Comparison of ENCODE assay signal across 8 cellular contexts in the genomic region with DNA sequence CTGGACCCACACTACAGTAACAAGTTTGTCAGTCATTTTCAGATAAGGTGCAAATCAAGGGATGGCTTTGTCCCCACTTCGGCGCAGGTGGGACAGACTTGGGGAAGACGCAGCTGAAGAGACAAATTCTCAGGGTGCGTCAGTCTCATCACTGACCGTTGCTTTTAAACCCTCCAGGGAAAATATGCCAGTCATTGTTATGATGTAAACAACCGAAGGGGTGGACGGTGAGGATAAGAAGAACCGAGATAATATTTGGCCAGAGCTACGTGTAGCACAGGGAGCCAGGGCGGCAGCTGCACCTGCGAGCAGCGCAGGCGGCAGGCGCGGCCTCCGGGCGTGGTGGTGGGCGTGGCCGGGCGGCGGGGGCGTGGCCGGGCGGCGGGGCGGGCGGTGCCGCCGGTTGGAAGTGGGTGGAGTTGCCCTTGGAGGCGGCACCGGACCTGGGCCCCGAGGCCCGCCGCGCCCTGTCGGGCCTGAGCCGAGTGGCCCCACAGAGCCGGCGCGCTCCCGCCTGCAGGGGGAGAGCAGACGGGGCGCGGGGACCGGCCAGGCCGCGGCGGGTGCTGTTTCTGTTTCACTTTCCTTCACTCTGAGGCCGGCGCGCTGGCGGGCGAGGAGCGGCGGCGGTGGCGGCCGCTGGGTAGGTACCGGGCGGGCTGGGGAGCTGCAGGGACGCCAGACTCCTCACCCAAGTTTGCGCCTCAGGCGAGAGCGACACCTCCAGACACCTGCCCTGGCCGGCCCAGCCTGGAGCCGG. TPM values are rescaled to one million over a fixed set of nuclear protein-coding genes. Genes with fewer than 3 reads are reported as not detected.
DNase-seq lines count a peak whose midpoint lies in the region; ATAC-seq and TF ChIP-seq lines count a peak whose summit lies in the region.

A gene (plus strand): TSS at position 470 of the 760 bp plus-strand sequence. CDS start 2,209 bp downstream, outside the sequence.

- H3K36me3 Mint-ChIP-seq in activated CD4-positive, alpha-beta T cell treated with anti-CD3 and anti-CD28 coated beads, Interleukin-2, amount 10 ng/mL, durations not matched to agents 24 days and 14 days (ENCODE audit: low read depth) = peaks cover 21% of the 10 kb centered on the region

- H3K4me3 ChIP-seq in BE2C (ENCODE audit: low read depth, low read length) (peak within 1 kb of the TSS; percentile 79), colonic mucosa (peak within 1 kb of the TSS; percentile 89)

- H3K9me3 Mint-ChIP-seq in activated CD4-positive, alpha-beta T cell treated with anti-CD3 and anti-CD28 coated beads, Interleukin-2, amount 10 ng/mL, durations not matched to agents 24 days and 14 days = no peaks in the 10 kb centered on the region

- H3K9me3 ChIP-seq in BE2C (no peaks in the 10 kb centered on the region), colonic mucosa (no peaks in the 10 kb centered on the region)

- intact Hi-C loops in activated CD4-positive, alpha-beta T cell treated with anti-CD3 and anti-CD28 coated beads, Interleukin-2, amount 10 ng/mL, durations not matched to agents 24 days and 14 days (cut with micrococcal nuclease) = loop anchor here (1.0 to 2.0 kb wide), 4 partner anchors 19 to 214 kb away; no protein-coding TSS in a partner anchor
- intact Hi-C loops in colonic mucosa (cut with DNase I) = no loop called here

- TF ChIP-seq CTCF in BE2C (IDR thresholded peaks at IDR 0.05; ENCODE audit: low read depth, low read length) (no peak), colonic mucosa (IDR thresholded peaks at IDR 0.05) (no peak)

- H3K4me1 ChIP-seq in BE2C (peaks cover 9% of the 10 kb centered on the region), colonic mucosa (peaks cover 13% of the 10 kb centered on the region)

- peak within 1 kb of the TSS; percentile 87 for H3K27ac Mint-ChIP-seq in activated CD4-positive, alpha-beta T cell treated with anti-CD3 and anti-CD28 coated beads, Interleukin-2, amount 10 ng/mL, durations not matched to agents 24 days and 14 days

- H3K36me3 ChIP-seq in BE2C = peaks cover 5% of the 10 kb centered on the region
- no peaks in the 10 kb centered on the region for H3K36me3 ChIP-seq in colonic mucosa

- peaks cover 46% of the 10 kb centered on the region for H3K4me1 Mint-ChIP-seq in activated CD4-positive, alpha-beta T cell treated with anti-CD3 and anti-CD28 coated beads, Interleukin-2, amount 10 ng/mL, durations not matched to agents 24 days and 14 days

- H3K27ac ChIP-seq in colonic mucosa = peak within 1 kb of the TSS; percentile 96

- ATAC-seq in GM19025 (IDR thresholded peaks at IDR 0.05; ENCODE audit: low read depth, unreplicated experiment) (peak; percentile 96), HG03280 (IDR thresholded peaks at IDR 0.05; ENCODE audit: unreplicated experiment) (peak; percentile 96)

- H3K27me3 ChIP-seq in BE2C (no peaks in the 10 kb centered on the region), colonic mucosa (no peaks in the 10 kb centered on the region)

- DNase-seq in BE2C = peak; percentile 94
- peak; percentile 80 for DNase-seq in NCI-H510A (lab: John Stamatoyannopoulos, UW)
- peak; percentile 97 for DNase-seq in activated CD4-positive, alpha-beta T cell treated with anti-CD3 and anti-CD28 coated beads, Interleukin-2, amount 10 ng/mL, durations not matched to agents 24 days and 14 days
- DNase-seq in colonic mucosa = peak; percentile 93
- peak; percentile 96 for DNase-seq in left kidney (ENCODE audit: low read depth, low spot score)
- peak; percentile 90 for DNase-seq in stimulated activated CD4-positive, alpha-beta T cell treated with anti-CD3 and anti-CD28 coated beads, Interleukin-1b, Interleukin-23, amount 100 ng/mL, for 48 hours

- H3K9ac ChIP-seq in colonic mucosa (ENCODE audit: low read depth in 2 of 2, low read length in 2 of 2) = peak within 1 kb of the TSS; percentile 86 to 90

- peak within 1 kb of the TSS; percentile 96 for H3K4me3 Mint-ChIP-seq in activated CD4-positive, alpha-beta T cell treated with anti-CD3 and anti-CD28 coated beads, Interleukin-2, amount 10 ng/mL, durations not matched to agents 24 days and 14 days

- H3K27me3 Mint-ChIP-seq in activated CD4-positive, alpha-beta T cell treated with anti-CD3 and anti-CD28 coated beads, Interleukin-2, amount 10 ng/mL, durations not matched to agents 24 days and 14 days = no peaks in the 10 kb centered on the region

RNA-seq across cellular contexts. Expression of the gene that starts here (rescaled TPM):
- 4.0 TPM for polyA plus RNA-seq in BE2C (2012; ENCODE audit: insufficient read depth, insufficient read length, low read depth)
- total RNA-seq in activated CD4-positive, alpha-beta T cell treated with anti-CD3 and anti-CD28 coated beads, Interleukin-2, amount 10 ng/mL, durations not matched to agents 24 days and 14 days = 42.1 and 45.4 TPM in 2 replicates
- total RNA-seq in colonic mucosa = 10 to 100 TPM; 48.7 to 71.7 TPM

Comparison
In these comparisons a context has a peak if more than half of its experiments do, and no peak if none do; other contexts are left out.
1. Peak in every context shown above with its lines: DNase-seq, ATAC-seq, H3K4me3 ChIP-seq and H3K27ac ChIP-seq.